ENCODE assay signal across 8 cellular contexts in the genomic region with DNA sequence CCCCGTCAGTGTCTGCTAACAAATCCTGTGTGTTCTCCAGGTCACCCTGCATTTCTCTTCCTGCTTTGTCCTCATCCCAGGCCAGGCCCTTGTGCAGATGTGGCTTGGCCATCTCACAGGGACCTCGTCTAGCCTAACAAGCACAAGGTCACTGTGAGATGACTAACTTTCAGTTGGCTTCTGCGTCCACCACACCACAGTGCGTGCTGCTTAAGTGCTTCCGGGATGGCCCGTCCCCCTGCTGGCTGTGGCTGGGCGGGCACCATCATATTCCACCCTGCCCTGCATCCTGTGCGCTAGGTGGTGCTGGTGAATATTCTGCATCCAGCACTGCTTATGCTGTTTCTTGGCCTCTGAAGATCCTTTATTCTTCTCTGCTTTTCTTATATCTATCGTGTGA. TPM values are rescaled to one million over a fixed set of nuclear protein-coding genes. Genes with fewer than 3 reads are reported as not detected.
DNase-seq lines count a peak whose midpoint lies in the region; ATAC-seq and TF ChIP-seq lines count a peak whose summit lies in the region.

No MANE protein-coding gene starts in this region.

- H3K4me3 ChIP-seq in fibroblast of villous mesenchyme (ENCODE audit: low read depth, low read length) = no peak overlapping the region
- H3K4me3 ChIP-seq in testis = no peak overlapping the region

- no peaks in the 10 kb centered on the region for H3K4me1 ChIP-seq in testis

- no peak for ATAC-seq in HG03378 (IDR thresholded peaks at IDR 0.05; ENCODE audit: unreplicated experiment)
- ATAC-seq in GM21381 (IDR thresholded peaks at IDR 0.05; ENCODE audit: unreplicated experiment) = no peak
- ATAC-seq in HG03139 (IDR thresholded peaks at IDR 0.05; ENCODE audit: unreplicated experiment) = no peak

- WGBS in testis, 2 donors = 72 to 88% methylated on average over 2 to 3 of the region's 9 CpGs

- TF ChIP-seq CTCF in fibroblast of villous mesenchyme (IDR thresholded peaks at IDR 0.05; ENCODE audit: insufficient read depth, low read depth, low read length) (peak; percentile 35), testis (IDR thresholded peaks at IDR 0.05) (peak in 2 of 3 experiments; percentile 16 to 44)

- no peak for TF ChIP-seq POLR2A in testis (IDR thresholded peaks at IDR 0.05)

- peak; percentile 6 for DNase-seq in activated gamma-delta T cell treated with Interleukin-2 at 50 U/mL for 16 hours
- DNase-seq in activated gamma-delta T cell (lab: John Stamatoyannopoulos, UW) = no peak
- no peak for DNase-seq in fibroblast of villous mesenchyme (ENCODE audit: low read depth)
- no peak for DNase-seq in testis

- H3K9me3 ChIP-seq in testis = no peaks in the 10 kb centered on the region

- no peak overlapping the region for H3K27ac ChIP-seq in testis

- no peaks in the 10 kb centered on the region for H3K27me3 ChIP-seq in testis

- H3K36me3 ChIP-seq in testis (ENCODE audit: low read depth, missing control alignments) = no peaks in the 10 kb centered on the region

- intact Hi-C loops in testis (cut with DNase I; ENCODE audit: low total_unique reads) = no loop called here

TF ChIP-seq in PFSK-1, 5 proteins besides CTCF, POLR2A, EP300 and RAD21:
- TF ChIP-seq, protein P1, sequence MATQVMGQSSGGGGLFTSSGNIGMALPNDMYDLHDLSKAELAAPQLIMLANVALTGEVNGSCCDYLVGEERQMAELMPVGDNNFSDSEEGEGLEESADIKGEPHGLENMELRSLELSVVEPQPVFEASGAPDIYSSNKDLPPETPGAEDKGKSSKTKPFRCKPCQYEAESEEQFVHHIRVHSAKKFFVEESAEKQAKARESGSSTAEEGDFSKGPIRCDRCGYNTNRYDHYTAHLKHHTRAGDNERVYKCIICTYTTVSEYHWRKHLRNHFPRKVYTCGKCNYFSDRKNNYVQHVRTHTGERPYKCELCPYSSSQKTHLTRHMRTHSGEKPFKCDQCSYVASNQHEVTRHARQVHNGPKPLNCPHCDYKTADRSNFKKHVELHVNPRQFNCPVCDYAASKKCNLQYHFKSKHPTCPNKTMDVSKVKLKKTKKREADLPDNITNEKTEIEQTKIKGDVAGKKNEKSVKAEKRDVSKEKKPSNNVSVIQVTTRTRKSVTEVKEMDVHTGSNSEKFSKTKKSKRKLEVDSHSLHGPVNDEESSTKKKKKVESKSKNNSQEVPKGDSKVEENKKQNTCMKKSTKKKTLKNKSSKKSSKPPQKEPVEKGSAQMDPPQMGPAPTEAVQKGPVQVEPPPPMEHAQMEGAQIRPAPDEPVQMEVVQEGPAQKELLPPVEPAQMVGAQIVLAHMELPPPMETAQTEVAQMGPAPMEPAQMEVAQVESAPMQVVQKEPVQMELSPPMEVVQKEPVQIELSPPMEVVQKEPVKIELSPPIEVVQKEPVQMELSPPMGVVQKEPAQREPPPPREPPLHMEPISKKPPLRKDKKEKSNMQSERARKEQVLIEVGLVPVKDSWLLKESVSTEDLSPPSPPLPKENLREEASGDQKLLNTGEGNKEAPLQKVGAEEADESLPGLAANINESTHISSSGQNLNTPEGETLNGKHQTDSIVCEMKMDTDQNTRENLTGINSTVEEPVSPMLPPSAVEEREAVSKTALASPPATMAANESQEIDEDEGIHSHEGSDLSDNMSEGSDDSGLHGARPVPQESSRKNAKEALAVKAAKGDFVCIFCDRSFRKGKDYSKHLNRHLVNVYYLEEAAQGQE (IDR thresholded peaks at IDR 0.05; ENCODE audit: insufficient read depth in 1 of 2, low read depth in 2 of 2, low read length in 2 of 2) = no peak
- TF ChIP-seq SIN3A (IDR thresholded peaks at IDR 0.05; ENCODE audit: borderline replicate concordance, insufficient read depth, low read length) = no peak
- TF ChIP-seq POLR2AphosphoS5 (IDR thresholded peaks at IDR 0.05; ENCODE audit: low read depth, low read length) = no peak
- no peak for TF ChIP-seq TAF1 (IDR thresholded peaks at IDR 0.05; ENCODE audit: borderline replicate concordance, insufficient read depth, low read length)
- TF ChIP-seq FOXP2 (optimal IDR thresholded peaks at IDR 0.05; ENCODE audit: borderline replicate concordance, extremely low read depth, extremely low read length, insufficient read depth) = peak; percentile 61

RNA-seq across cellular contexts. Expression of a gene that starts 33.8 kb away (rescaled TPM):
- 98.2 TPM for polyA plus RNA-seq in PFSK-1 (2012; ENCODE audit: insufficient read length, low read depth)
- total RNA-seq in fibroblast of villous mesenchyme (123 and 124 TPM in 2 replicates), testis (100 to 1,000 TPM; 311 to 375 TPM)
- polyA plus RNA-seq in testis (ENCODE audit: insufficient read depth, low read depth, low replicate concordance) = 206 TPM

RNA-seq across cellular contexts. Expression of a gene that starts 50.1 kb away (rescaled TPM):
- polyA plus RNA-seq in PFSK-1 (2012; ENCODE audit: insufficient read length, low read depth) = 24.4 TPM
- total RNA-seq in fibroblast of villous mesenchyme = 8.1 and 13.8 TPM in 2 replicates
- 10 to 100 TPM; 13.7 to 14.0 TPM for total RNA-seq in testis
- 9.2 TPM for polyA plus RNA-seq in testis (ENCODE audit: insufficient read depth, low read depth, low replicate concordance)
